Comparison of ENCODE assay signal across 8 cellular contexts in genomic region chr10:63520463-63521388, GRCh38. TPM values are rescaled to one million over a fixed set of nuclear protein-coding genes. Genes with fewer than 3 reads are reported as not detected.
A peak's percentile ranks its signal among the peaks of the same experiment; 100 is the strongest.
DNase-seq lines count a peak whose midpoint lies in the region; ATAC-seq and TF ChIP-seq lines count a peak whose summit lies in the region.

No MANE protein-coding gene starts in this region.

- H3K4me1 ChIP-seq in CD8-positive, alpha-beta memory T cell (ENCODE audit: insufficient read depth, low read length) = peaks cover 43% of the 10 kb centered on the region

- POLR2A ChIA-PET in CD8-positive, alpha-beta memory T cell (lab: Charles Lee) = interaction anchor here (0.8 to 3.5 kb wide), 5 partner anchors 55 to 388 kb away, joined by 3 to 14 read pairs (median 5); partner anchors contain the start of genes JMJD1C and NRBF2

- H3K27ac Mint-ChIP-seq in CD8-positive, alpha-beta memory T cell = peak overlapping the region; percentile 84 to 96 (median 90)
- peak overlapping the region; percentile 85 for H3K27ac Mint-ChIP-seq in activated T-helper 17 cell treated with anti-CD3 and anti-CD28 coated beads, Interleukin-2, amount 50 U/mL, for 72 hours
- peak overlapping the region; percentile 28 for H3K27ac Mint-ChIP-seq in neural crest cell (ENCODE audit: unreplicated experiment)
- H3K27ac Mint-ChIP-seq in type B pancreatic cell = peak overlapping the region; percentile 92

- H3K9me3 Mint-ChIP-seq in CD8-positive, alpha-beta memory T cell = no peaks in the 10 kb centered on the region
- no peaks in the 10 kb centered on the region for H3K9me3 Mint-ChIP-seq in activated T-helper 17 cell treated with anti-CD3 and anti-CD28 coated beads, Interleukin-2, amount 50 U/mL, for 72 hours
- H3K9me3 Mint-ChIP-seq in neural crest cell (peaks cover 3% of the 10 kb centered on the region), type B pancreatic cell (no peaks in the 10 kb centered on the region)

- peak overlapping the region; percentile 85 to 95 (median 90) for H3K4me3 Mint-ChIP-seq in CD8-positive, alpha-beta memory T cell
- H3K4me3 Mint-ChIP-seq in activated T-helper 17 cell treated with anti-CD3 and anti-CD28 coated beads, Interleukin-2, amount 50 U/mL, for 72 hours = peak overlapping the region; percentile 93
- H3K4me3 Mint-ChIP-seq in neural crest cell (peak overlapping the region; percentile 89), type B pancreatic cell (peak overlapping the region; percentile 88)

- peaks cover 67 to 82% (median 75%) of the 10 kb centered on the region in 3 donors for H3K4me1 Mint-ChIP-seq in CD8-positive, alpha-beta memory T cell
- H3K4me1 Mint-ChIP-seq in activated T-helper 17 cell treated with anti-CD3 and anti-CD28 coated beads, Interleukin-2, amount 50 U/mL, for 72 hours = peaks cover 36% of the 10 kb centered on the region
- H3K4me1 Mint-ChIP-seq in neural crest cell = peaks cover 59% of the 10 kb centered on the region
- peaks cover 42% of the 10 kb centered on the region for H3K4me1 Mint-ChIP-seq in type B pancreatic cell (ENCODE audit: unreplicated experiment)

- peaks cover 0 to 11% (median 0%) of the 10 kb centered on the region in 3 donors for H3K36me3 Mint-ChIP-seq in CD8-positive, alpha-beta memory T cell
- H3K36me3 Mint-ChIP-seq in activated T-helper 17 cell treated with anti-CD3 and anti-CD28 coated beads, Interleukin-2, amount 50 U/mL, for 72 hours (ENCODE audit: low read depth) = peaks cover 18% of the 10 kb centered on the region
- peaks cover 16% of the 10 kb centered on the region for H3K36me3 Mint-ChIP-seq in neural crest cell (ENCODE audit: low read depth)
- H3K36me3 Mint-ChIP-seq in type B pancreatic cell = peaks cover 28% of the 10 kb centered on the region

- no peaks in the 10 kb centered on the region for H3K27me3 Mint-ChIP-seq in CD8-positive, alpha-beta memory T cell
- H3K27me3 Mint-ChIP-seq in activated T-helper 17 cell treated with anti-CD3 and anti-CD28 coated beads, Interleukin-2, amount 50 U/mL, for 72 hours = no peaks in the 10 kb centered on the region
- H3K27me3 Mint-ChIP-seq in neural crest cell (ENCODE audit: low read depth) (no peaks in the 10 kb centered on the region), type B pancreatic cell (no peaks in the 10 kb centered on the region)

- H3K27me3 ChIP-seq in CD8-positive, alpha-beta memory T cell (ENCODE audit: insufficient read depth, low read length, poor library complexity, severe bottlenecking) = no peaks in the 10 kb centered on the region

- CTCF ChIA-PET in CD8-positive, alpha-beta memory T cell (lab: Charles Lee) = interaction anchor here (1.4 kb wide), 2 partner anchors 110 to 252 kb away, joined by 4 read pairs; no protein-coding TSS in a partner anchor

- ATAC-seq in HG03354 (IDR thresholded peaks at IDR 0.05; ENCODE audit: poor library complexity, severe bottlenecking, unreplicated experiment) = peak; percentile 75
- ATAC-seq in activated T-helper 17 cell treated with anti-CD3 and anti-CD28 coated beads, Interleukin-2, amount 50 U/mL, for 72 hours (replicated peaks) = peak; percentile 88

- H3K36me3 ChIP-seq in CD8-positive, alpha-beta memory T cell (ENCODE audit: insufficient read depth, low read length) = no peaks in the 10 kb centered on the region

- peak overlapping the region; percentile 60 for H3K4me3 ChIP-seq in CD8-positive, alpha-beta memory T cell (ENCODE audit: low read length)
- peak overlapping the region; percentile 61 for H3K4me3 ChIP-seq in fibroblast of pulmonary artery (replicated peaks; ENCODE audit: low read depth, low read length)

- TF ChIP-seq CTCF in fibroblast of pulmonary artery (IDR thresholded peaks at IDR 0.05; ENCODE audit: low read length, missing control alignments) (no peak), neural crest cell (conservative IDR thresholded peaks at IDR 0.05) (no peak), type B pancreatic cell (conservative IDR thresholded peaks at IDR 0.05) (no peak)

- H3K27ac ChIP-seq in CD8-positive, alpha-beta memory T cell (ENCODE audit: low read depth, low read length) = peak overlapping the region; percentile 55

- H3K9me3 ChIP-seq in CD8-positive, alpha-beta memory T cell (ENCODE audit: low read length) = no peaks in the 10 kb centered on the region

- DNase-seq in CD8-positive, alpha-beta memory T cell = peak; percentile 14 to 67 (median 48)
- DNase-seq in GM19238 (ENCODE audit: insufficient read length, low spot score) (peak; percentile 19), OCI-M1 (lab: John Stamatoyannopoulos, UW) (peak; percentile 90), fibroblast of pulmonary artery (ENCODE audit: low read depth) (peak; percentile 72), neural crest cell (ENCODE audit: low read depth, low spot score) (peak; percentile 57), type B pancreatic cell (ENCODE audit: extremely low spot score, unreplicated experiment) (peak; percentile 74)

RNA-seq across cellular contexts. Expression of gene REEP3, which starts 0.5 kb away (rescaled TPM):
- total RNA-seq in CD8-positive, alpha-beta memory T cell = 10 to 100 TPM; 23.7 to 25.5 TPM
- polyA plus RNA-seq in CD8-positive, alpha-beta memory T cell = 7.4 TPM
- total RNA-seq in activated T-helper 17 cell treated with anti-CD3 and anti-CD28 coated beads, Interleukin-2, amount 50 U/mL, for 72 hours = 10 to 100 TPM; 18.5 to 20.0 TPM
- total RNA-seq in neural crest cell = 33.7 and 36.7 TPM in 2 replicates
- total RNA-seq in type B pancreatic cell (ENCODE audit: low replicate concordance) = 38.1 and 57.0 TPM in 2 replicates

RNA-seq across cellular contexts. Expression of gene JMJD1C, which starts 54.9 kb away (rescaled TPM):
- 10 to 100 TPM; 41.7 to 46.0 TPM for total RNA-seq in CD8-positive, alpha-beta memory T cell
- 51.9 TPM for polyA plus RNA-seq in CD8-positive, alpha-beta memory T cell
- total RNA-seq in activated T-helper 17 cell treated with anti-CD3 and anti-CD28 coated beads, Interleukin-2, amount 50 U/mL, for 72 hours = 10 to 100 TPM; 68.7 to 74.5 TPM
- total RNA-seq in neural crest cell (68.7 and 73.9 TPM in 2 replicates), type B pancreatic cell (ENCODE audit: low replicate concordance) (58.3 and 62.6 TPM in 2 replicates)

Comparison
In these comparisons a context has a peak if more than half of its experiments do, and no peak if none do; other contexts are left out.
1. Peak in every context shown above with its lines: DNase-seq, ATAC-seq, H3K4me3 ChIP-seq and H3K27ac ChIP-seq.
2. DNase-seq: peak in every context shown above with its lines; median percentile 90 in OCI-M1; 74 in type B pancreatic cell; 72 in fibroblast of pulmonary artery; 57 in neural crest cell; 48 in CD8-positive, alpha-beta memory T cell; 19 in GM19238.
3. H3K27ac Mint-ChIP-seq: peak in every context shown above with its lines; median percentile 92 in type B pancreatic cell; 90 in CD8-positive, alpha-beta memory T cell; 85 in activated T-helper 17 cell treated with anti-CD3 and anti-CD28 coated beads, Interleukin-2, amount 50 U/mL, for 72 hours; 28 in neural crest cell.